17 cellular contexts compared by ENCODE assay signal in the genomic region with DNA sequence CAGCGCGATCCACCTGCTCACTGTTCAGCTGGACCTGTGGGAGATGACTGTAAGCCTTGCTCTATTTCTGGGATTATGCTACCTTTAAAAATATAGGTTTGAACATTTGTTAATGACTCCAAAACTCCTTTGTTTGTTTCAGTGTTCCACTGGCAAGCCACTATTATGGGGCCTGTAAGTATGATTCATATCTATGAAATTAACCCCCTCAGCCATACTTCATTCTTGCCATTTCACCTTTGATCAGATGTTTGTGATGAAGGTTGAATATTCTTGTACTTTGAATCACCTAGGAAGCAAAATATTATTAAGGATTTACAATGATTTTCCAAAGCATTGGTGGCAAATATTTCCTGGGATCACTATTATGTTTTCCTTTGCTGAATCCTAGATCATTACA. TPM values are rescaled to one million over a fixed set of nuclear protein-coding genes. Genes with fewer than 3 reads are reported as not detected.
A peak's percentile ranks its signal among the peaks of the same experiment; 100 is the strongest.
DNase-seq lines count a peak whose midpoint lies in the region; ATAC-seq and TF ChIP-seq lines count a peak whose summit lies in the region.
"Had no signal": no experiment of that assay in that cellular context is flagged by ENCODE, and none has a peak within 500 bp of the region (broad histone marks: within the 10 kb centered on the region; RNA-seq: fewer than 3 reads in every experiment).

No MANE protein-coding gene starts in this region.

- CTCF ChIA-PET in PC-3 (lab: Charles Lee) = no interaction called here

- no peak overlapping the region for H3K27ac ChIP-seq in PC-3 (ENCODE audit: low read length)
- H3K27ac ChIP-seq in psoas muscle = peak overlapping the region; percentile 65
- H3K27ac ChIP-seq: C4-2B, HL-60 had no signal

- no peaks in the 10 kb centered on the region for H3K9me3 ChIP-seq in PC-3 (ENCODE audit: low read length)
- H3K9me3 ChIP-seq in psoas muscle = no peaks in the 10 kb centered on the region
- H3K9me3 ChIP-seq: Caco-2 had no signal

- POLR2A ChIA-PET in PC-3 (lab: Charles Lee; ENCODE audit: unreplicated experiment) = no interaction called here

- H3K9ac ChIP-seq in PC-3 (ENCODE audit: low read length) = no peak overlapping the region

- H2AFZ ChIP-seq in PC-3 (ENCODE audit: low read length) = no peak overlapping the region

- peaks cover 8% of the 10 kb centered on the region; the same call in 1 of the 2 replicates for H3K36me3 ChIP-seq in PC-3 (ENCODE audit: low read depth, low read length)
- H3K36me3 ChIP-seq in psoas muscle (ENCODE audit: insufficient read depth in 1 of 2, low read depth in 1 of 2) = peaks cover 0 to 48% of the 10 kb centered on the region in 2 donors

- no TSS peak for BruUV-seq in PC-3 (replicated peaks; lab: Mats Ljungman, UMichigan)

- WGBS in psoas muscle, 3 donors = 87 to 99% (median 89%) methylated on average over 2 of the region's 2 CpGs

- H4K20me1 ChIP-seq in PC-3 (ENCODE audit: low read length) = peaks cover 6% of the 10 kb centered on the region

- ATAC-seq in PC-3 (peak; percentile 70), psoas muscle (peak in 1 of 4 donors; percentile 12), GM19463 (IDR thresholded peaks at IDR 0.05; ENCODE audit: unreplicated experiment) (no peak)
- ATAC-seq: HCT116 had no signal

- H3K27me3 ChIP-seq in PC-3 (ENCODE audit: low read length) = no peaks in the 10 kb centered on the region
- no peaks in the 10 kb centered on the region for H3K27me3 ChIP-seq in psoas muscle (ENCODE audit: insufficient read depth in 3 of 3, low read length in 2 of 3)

- H3K4me1 ChIP-seq in PC-3 (ENCODE audit: insufficient read depth, low read length) (peaks cover 30% of the 10 kb centered on the region), psoas muscle (peaks cover 37% of the 10 kb centered on the region)
- H3K4me1 ChIP-seq: Caco-2 had no signal

- no peaks in the 10 kb centered on the region for H3F3A ChIP-seq in PC-3 (ENCODE audit: low read length, unreplicated experiment)

- peaks cover 6% of the 10 kb centered on the region; the same call in 1 of the 2 replicates for H3K79me2 ChIP-seq in PC-3 (ENCODE audit: low read length)

- no peak overlapping the region for H3K4me3 ChIP-seq in PC-3 (ENCODE audit: low read length)
- no peak overlapping the region for H3K4me3 ChIP-seq in psoas muscle

- TF ChIP-seq CTCF in PC-3 (conservative IDR thresholded peaks at IDR 0.05; ENCODE audit: low read depth, low read length) (no peak), psoas muscle (IDR thresholded peaks at IDR 0.05) (no peak)

- peak; percentile 50 for DNase-seq in PC-3
- DNase-seq in iris pigment epithelial cell (ENCODE audit: low read depth) = peak; percentile 11
- DNase-seq in psoas muscle = no peak
- no peak for DNase-seq in NCI-H2107 (lab: John Stamatoyannopoulos, UW)
- no peak for DNase-seq in NOMO-1 (lab: John Stamatoyannopoulos, UW; ENCODE audit: unreplicated experiment in 2 of 2)
- DNase-seq in RPMI8226 = no peak
- DNase-seq: ACHN; Caco-2; CD4-positive, alpha-beta T cell; GDM1; GOT3; H7; HFFc6 had no signal

- intact Hi-C loops in PC-3 (cut with micrococcal nuclease) (no loop called here), psoas muscle (cut with DNase I) (no loop called here)

- H3K9me2 ChIP-seq in PC-3 (replicated peaks; ENCODE audit: low read length) = no peaks in the 10 kb centered on the region

- 0 out of 2 replicates have a peak overlapping the region, but pooled peaks have one; percentile 3 for H3K4me2 ChIP-seq in PC-3 (ENCODE audit: low read length)

RNA-seq across cellular contexts. Expression of a gene that starts 23.9 kb away (rescaled TPM):
- 96.8 and 121 TPM in 2 replicates for total RNA-seq in PC-3 (2014; rRNA removed)
- total RNA-seq in psoas muscle = 10 to 100 TPM; 22.7 to 36.0 (median 30.2) TPM
- polyA plus RNA-seq in psoas muscle = 10 to 100 TPM; 10.0 to 24.4 (median 18.7) TPM

RNA-seq across cellular contexts. Expression of a gene that starts 26.5 kb away (rescaled TPM):
- total RNA-seq in PC-3 (2014; rRNA removed) (13.6 and 13.8 TPM in 2 replicates), psoas muscle (100 to 1,000 TPM in 1 of 4 donors, 10 to 100 TPM in 3; 36.6 to 115 (median 46.6) TPM)
- polyA plus RNA-seq in psoas muscle = 100 to 1,000 TPM in 2 of 3 donors, 10 to 100 TPM in 1; 23.8 to 120 (median 104) TPM

Comparison
In these comparisons a context has a peak if more than half of its experiments do, and no peak if none do; other contexts are left out.
1. DNase-seq: peak in PC-3 (single experiment) and iris pigment epithelial cell (single experiment); none in psoas muscle (0 of 2), NCI-H2107 (single experiment), NOMO-1 (0 of 2) and RPMI8226 (single experiment).